20 cellular contexts compared by ENCODE assay signal in genomic region chr9:130427326-130427725, GRCh38. TPM values are rescaled to one million over a fixed set of nuclear protein-coding genes. Genes with fewer than 3 reads are reported as not detected.
"Had no signal": no experiment of that assay in that cellular context is flagged by ENCODE, and none has a peak within 500 bp of the region (broad histone marks: within the 10 kb centered on the region; RNA-seq: fewer than 3 reads in every experiment).

No MANE protein-coding gene starts in this region.

- FAIRE-seq: small intestine had no signal

- H3K4me1 ChIP-seq: parathyroid adenoma had no signal

- H3K27ac ChIP-seq: cardiac muscle cell, hepatocyte, parathyroid adenoma, stomach, suprapubic skin, tibial nerve had no signal

- H3K27ac Mint-ChIP-seq: activated CD4-positive, alpha-beta memory T cell treated with anti-CD3 and anti-CD28 coated beads, Interleukin-2, amount 10 ng/mL, durations not matched to agents 7 days and 5 days; activated naive CD4-positive, alpha-beta T cell treated with anti-CD3 and anti-CD28 coated beads for 36 hours; activated naive CD8-positive, alpha-beta T cell treated with anti-CD3 and anti-CD28 coated beads, Interleukin-2, amount 10 ng/mL, durations not matched to agents 7 days and 5 days; activated T-cell treated with anti-CD3 and anti-CD28 coated beads, Interleukin-2, amount 50 U/mL, for 72 hours; nephron; stimulated activated effector memory CD8-positive, alpha-beta T cell treated with anti-CD3 and anti-CD28 coated beads, Interleukin-12 subunit alpha, Interleukin-12 subunit beta, amount 100 ng/mL, for 72 hours; T-helper 17 cell had no signal

- H2AFZ ChIP-seq: hepatocyte, parathyroid adenoma had no signal

- H3K4me3 Mint-ChIP-seq: activated CD4-positive, alpha-beta memory T cell treated with anti-CD3 and anti-CD28 coated beads, Interleukin-2, amount 10 ng/mL, durations not matched to agents 7 days and 5 days; activated naive CD4-positive, alpha-beta T cell treated with anti-CD3 and anti-CD28 coated beads for 36 hours; activated naive CD8-positive, alpha-beta T cell treated with anti-CD3 and anti-CD28 coated beads, Interleukin-2, amount 10 ng/mL, durations not matched to agents 7 days and 5 days; activated T-cell treated with anti-CD3 and anti-CD28 coated beads, Interleukin-2, amount 50 U/mL, for 72 hours; nephron; stimulated activated effector memory CD8-positive, alpha-beta T cell treated with anti-CD3 and anti-CD28 coated beads, Interleukin-12 subunit alpha, Interleukin-12 subunit beta, amount 100 ng/mL, for 72 hours; T-helper 17 cell had no signal

- H3K4me3 ChIP-seq: cardiac muscle cell, hepatocyte, stomach, suprapubic skin, tibial nerve had no signal

- ATAC-seq: activated T-cell treated with anti-CD3 and anti-CD28 coated beads, Interleukin-2, amount 50 U/mL, for 72 hours; stimulated activated effector memory CD8-positive, alpha-beta T cell treated with anti-CD3 and anti-CD28 coated beads, Interleukin-12 subunit alpha, Interleukin-12 subunit beta, amount 100 ng/mL, for 72 hours; T-helper 17 cell had no signal

- H3K4me1 Mint-ChIP-seq: activated CD4-positive, alpha-beta memory T cell treated with anti-CD3 and anti-CD28 coated beads, Interleukin-2, amount 10 ng/mL, durations not matched to agents 7 days and 5 days; activated naive CD8-positive, alpha-beta T cell treated with anti-CD3 and anti-CD28 coated beads, Interleukin-2, amount 10 ng/mL, durations not matched to agents 7 days and 5 days had no signal

- DNase-seq: activated CD4-positive, alpha-beta memory T cell treated with anti-CD3 and anti-CD28 coated beads, Interleukin-2, amount 10 ng/mL, durations not matched to agents 7 days and 5 days; activated CD4-positive, alpha-beta T cell treated with anti-CD3 and anti-CD28 coated beads for 48 hours; activated CD4-positive, CD25-positive, alpha-beta regulatory T cell; activated effector memory CD4-positive, alpha-beta T cell treated with Interleukin-2 at 50 U/mL for 16 hours; activated naive CD4-positive, alpha-beta T cell treated with anti-CD3 and anti-CD28 coated beads for 36 hours; activated naive CD8-positive, alpha-beta T cell treated with anti-CD3 and anti-CD28 coated beads, Interleukin-2, amount 10 ng/mL, durations not matched to agents 7 days and 5 days; activated T-cell treated with anti-CD3 and anti-CD28 coated beads, Interleukin-2, amount 50 U/mL, for 72 hours; amygdala; left ventricle myocardium superior; stimulated activated CD4-positive, alpha-beta T cell treated with anti-CD3 and anti-CD28 coated beads, Interleukin-2, amount 100 ng/mL, for 24 hours; stomach; T-helper 17 cell had no signal

- H3K4me2 ChIP-seq: hepatocyte had no signal

- H3K79me2 ChIP-seq: hepatocyte, parathyroid adenoma had no signal

- H3K9ac ChIP-seq: parathyroid adenoma had no signal

- H3K9me3 ChIP-seq: suprapubic skin had no signal

- H3K36me3 ChIP-seq: cardiac muscle cell, stomach, suprapubic skin, tibial nerve had no signal

- H3K9me3 Mint-ChIP-seq: activated CD4-positive, alpha-beta memory T cell treated with anti-CD3 and anti-CD28 coated beads, Interleukin-2, amount 10 ng/mL, durations not matched to agents 7 days and 5 days; activated naive CD4-positive, alpha-beta T cell treated with anti-CD3 and anti-CD28 coated beads for 36 hours; activated naive CD8-positive, alpha-beta T cell treated with anti-CD3 and anti-CD28 coated beads, Interleukin-2, amount 10 ng/mL, durations not matched to agents 7 days and 5 days; activated T-cell treated with anti-CD3 and anti-CD28 coated beads, Interleukin-2, amount 50 U/mL, for 72 hours; nephron; stimulated activated effector memory CD8-positive, alpha-beta T cell treated with anti-CD3 and anti-CD28 coated beads, Interleukin-12 subunit alpha, Interleukin-12 subunit beta, amount 100 ng/mL, for 72 hours had no signal

- H3K36me3 Mint-ChIP-seq: activated naive CD8-positive, alpha-beta T cell treated with anti-CD3 and anti-CD28 coated beads, Interleukin-2, amount 10 ng/mL, durations not matched to agents 7 days and 5 days; stimulated activated effector memory CD8-positive, alpha-beta T cell treated with anti-CD3 and anti-CD28 coated beads, Interleukin-12 subunit alpha, Interleukin-12 subunit beta, amount 100 ng/mL, for 72 hours had no signal

RNA-seq across cellular contexts. Expression of gene ASS1, which starts 17.4 kb away (rescaled TPM):
- total RNA-seq: T-helper 17 cell had no signal
